In genomic region chr7:5406957-5407930, GRCh38 we compare ENCODE assay signal across 13 cellular contexts. TPM values are rescaled to one million over a fixed set of nuclear protein-coding genes. Genes with fewer than 3 reads are reported as not detected.
DNase-seq lines count a peak whose midpoint lies in the region; ATAC-seq and TF ChIP-seq lines count a peak whose summit lies in the region.
"Had no signal": no experiment of that assay in that cellular context is flagged by ENCODE, and none has a peak within 500 bp of the region (broad histone marks: within the 10 kb centered on the region; RNA-seq: fewer than 3 reads in every experiment).

No MANE protein-coding gene starts in this region.

- H3K27me3 ChIP-seq in NT2/D1 (ENCODE audit: insufficient read depth, insufficient read length) (peaks cover 72% of the 10 kb centered on the region), ovary (no peaks in the 10 kb centered on the region), psoas muscle (ENCODE audit: insufficient read depth in 3 of 3, low read length in 2 of 3) (no peaks in the 10 kb centered on the region)

- H3K27ac ChIP-seq in ovary (peak overlapping the region; percentile 26 to 30), psoas muscle (no peak overlapping the region)
- H3K27ac ChIP-seq: VCaP had no signal

- no peak overlapping the region for H3K9ac ChIP-seq in NT2/D1 (ENCODE audit: insufficient read length, low read depth)

- peaks cover 7% of the 10 kb centered on the region for H3K4me1 ChIP-seq in NT2/D1 (ENCODE audit: insufficient read depth, insufficient read length)
- H3K4me1 ChIP-seq in ovary (ENCODE audit: insufficient read depth): peaks cover 11% of the 10 kb centered on the region
- H3K4me1 ChIP-seq in psoas muscle: no peaks in the 10 kb centered on the region

- H3K36me3 ChIP-seq in NT2/D1 (ENCODE audit: insufficient read depth, insufficient read length, low read length): no peaks in the 10 kb centered on the region
- H3K36me3 ChIP-seq in ovary: no peaks in the 10 kb centered on the region
- H3K36me3 ChIP-seq in psoas muscle (ENCODE audit: insufficient read depth in 1 of 2, low read depth in 1 of 2): peaks cover 0 to 22% of the 10 kb centered on the region in 2 donors

- no peak for ATAC-seq in HG02610 (IDR thresholded peaks at IDR 0.05; ENCODE audit: unreplicated experiment)
- no peak for ATAC-seq in psoas muscle
- ATAC-seq: left ventricle myocardium superior had no signal

- peak; percentile 39 for DNase-seq in EH (ENCODE audit: low read depth)
- DNase-seq in NT2/D1 (ENCODE audit: low read depth, low spot score): peak; percentile 96
- peak; percentile 98 for DNase-seq in iPS DF 19.7 (ENCODE audit: low read depth, low spot score)
- peak in 1 of 5 donors; percentile 45 for DNase-seq in ovary
- no peak for DNase-seq in psoas muscle
- no peak for DNase-seq in NCI-H1092 (lab: John Stamatoyannopoulos, UW)
- no peak for DNase-seq in putamen (ENCODE audit: low spot score)
- DNase-seq: activated T-cell treated with anti-CD3 and anti-CD28 coated beads, Interleukin-2, amount 50 U/mL, for 24 hours; CD4-positive, alpha-beta T cell; left ventricle myocardium superior; NCI-H2227 treated with DMSO at 0.1 percent for 48 hours had no signal

- TF ChIP-seq EP300 in ovary (IDR thresholded peaks at IDR 0.05): no peak

- intact Hi-C loops in ovary (cut with DNase I): no loop called here
- intact Hi-C loops in psoas muscle (cut with DNase I): no loop called here

- 18 to 29% (median 26%) methylated on average over 24 of the region's 24 CpGs for WGBS in ovary, 3 donors
- 80 to 83% (median 81%) methylated on average over 24 of the region's 24 CpGs for WGBS in psoas muscle, 3 donors

- no peak for TF ChIP-seq CTCF in ovary (IDR thresholded peaks at IDR 0.05)
- no peak for TF ChIP-seq CTCF in psoas muscle (IDR thresholded peaks at IDR 0.05)

- H3K9me3 ChIP-seq in NT2/D1 (ENCODE audit: insufficient read depth, low read length): no peaks in the 10 kb centered on the region; the same call in 1 of the 2 replicates
- no peaks in the 10 kb centered on the region for H3K9me3 ChIP-seq in ovary
- H3K9me3 ChIP-seq in psoas muscle: no peaks in the 10 kb centered on the region

- TF ChIP-seq POLR2A in ovary (IDR thresholded peaks at IDR 0.05): no peak

- no peak overlapping the region for H3K4me3 ChIP-seq in NT2/D1 (ENCODE audit: insufficient read length, low read depth)
- H3K4me3 ChIP-seq in ovary: no peak overlapping the region
- no peak overlapping the region for H3K4me3 ChIP-seq in psoas muscle

RNA-seq across cellular contexts. Expression of gene TNRC18, which starts 16.4 kb away (rescaled TPM):
- total RNA-seq in ovary (100 to 1,000 TPM in 4 of 7 donors, 10 to 100 TPM in 3; 48.6 to 153 (median 105) TPM), psoas muscle (10 to 100 TPM; 18.5 to 27.9 (median 23.8) TPM)
- polyA plus RNA-seq in ovary (10 to 100 TPM; 60.4 to 69.8 TPM), psoas muscle (10 to 100 TPM in 1 of 3 donors, 1 to 10 TPM in 2; 5.9 to 15.8 (median 7.3) TPM)

Comparison
In these comparisons a context has a peak if more than half of its experiments do, and no peak if none do; other contexts are left out.
1. DNase-seq: peak in EH (single experiment), NT2/D1 (single experiment) and iPS DF 19.7 (single experiment); none in psoas muscle (0 of 2), NCI-H1092 (single experiment) and putamen (single experiment).